In genomic region chr19:17294051-17294891, GRCh38 we compare ENCODE assay signal across 9 cellular contexts. TPM values are rescaled to one million over a fixed set of nuclear protein-coding genes. Genes with fewer than 3 reads are reported as not detected.
A peak's percentile ranks its signal among the peaks of the same experiment; 100 is the strongest.
DNase-seq lines count a peak whose midpoint lies in the region; ATAC-seq and TF ChIP-seq lines count a peak whose summit lies in the region.
"Had no signal": no experiment of that assay in that cellular context is flagged by ENCODE, and none has a peak within 500 bp of the region (broad histone marks: within the 10 kb centered on the region; RNA-seq: fewer than 3 reads in every experiment).

No MANE protein-coding gene starts in this region.

- no peaks in the 10 kb centered on the region for H3K27me3 Mint-ChIP-seq in osteocyte (ENCODE audit: unreplicated experiment)

- H3K27ac ChIP-seq in SK-N-SH (ENCODE audit: low read depth in 2 of 2, low read length in 1 of 2) = no peak overlapping the region
- H3K27ac ChIP-seq: SK-N-MC had no signal

- H3K9me2 ChIP-seq in SK-N-SH = no peaks in the 10 kb centered on the region

- no peak overlapping the region for H3K4me3 ChIP-seq in SK-N-SH (ENCODE audit: low read depth in 2 of 2, low read length in 1 of 2)
- H3K4me3 ChIP-seq: SK-N-MC had no signal

- no peak overlapping the region for H3K4me3 Mint-ChIP-seq in osteocyte (ENCODE audit: unreplicated experiment)

- no peaks in the 10 kb centered on the region for H3K36me3 Mint-ChIP-seq in osteocyte (ENCODE audit: unreplicated experiment)

- H3K27me3 ChIP-seq in SK-N-SH (ENCODE audit: insufficient read depth) = no peaks in the 10 kb centered on the region

- no peak for TF ChIP-seq EP300 in SK-N-SH (IDR thresholded peaks at IDR 0.05; ENCODE audit: borderline replicate concordance in 1 of 2, low read depth in 1 of 2, low read length in 1 of 2)

- H3F3A ChIP-seq in SK-N-SH (replicated peaks; ENCODE audit: insufficient read depth) = peaks cover 23% of the 10 kb centered on the region

- H3K9ac ChIP-seq in SK-N-SH = no peak overlapping the region

- TF ChIP-seq RAD21 in SK-N-SH (IDR thresholded peaks at IDR 0.05; ENCODE audit: low read length) = no peak

- CTCF ChIA-PET in SK-N-SH (lab: Yijun Ruan, JAX) = interaction anchor here (1.3 to 6.0 kb wide), 5 partner anchors 9 to 91 kb away, joined by 3 to 35 read pairs (median 17); partner anchors contain the start of genes ABHD8, ANKLE1, DDA1 and MRPL34

- 86% methylated on average over 25 of the region's 48 CpGs for WGBS in SK-N-SH (ENCODE audit: low lambda C conversion rate)

- no peaks in the 10 kb centered on the region for H3K9me3 ChIP-seq in SK-N-SH

- TF ChIP-seq CTCF in SK-N-SH (IDR thresholded peaks at IDR 0.05) (no peak), osteocyte (IDR thresholded peaks at IDR 0.05) (no peak)

- POLR2A ChIA-PET in SK-N-SH (lab: Yijun Ruan, JAX) = no interaction called here

- H4K20me1 ChIP-seq in SK-N-SH (ENCODE audit: insufficient read depth) = no peaks in the 10 kb centered on the region

- H3K79me2 ChIP-seq in SK-N-SH (ENCODE audit: insufficient read depth) = peaks cover 6% of the 10 kb centered on the region; the same call in 1 of the 2 replicates

- H2AFZ ChIP-seq in SK-N-SH (ENCODE audit: low read depth) = no peak overlapping the region

- no peak for ATAC-seq in SK-N-SH treated with all-trans-retinoic acid at 6 μM for 48 hours
- ATAC-seq in HG02938 (IDR thresholded peaks at IDR 0.05; ENCODE audit: unreplicated experiment) = no peak
- no peak for ATAC-seq in HG03196 (IDR thresholded peaks at IDR 0.05; ENCODE audit: unreplicated experiment)

- H3K4me1 ChIP-seq in SK-N-SH (ENCODE audit: control insufficient read depth in 1 of 2, insufficient read depth in 2 of 2, low read depth in 1 of 2, low read length in 1 of 2) = peaks cover 0 to 8% of the 10 kb centered on the region in 2 experiments; a peak in 1 of 4 replicates

- H3K4me1 Mint-ChIP-seq in osteocyte (ENCODE audit: unreplicated experiment) = peaks cover 15% of the 10 kb centered on the region

- peaks cover 0 to 3% of the 10 kb centered on the region in 2 experiments for H3K36me3 ChIP-seq in SK-N-SH (replicated peaks in 1 of 2; ENCODE audit: control insufficient read depth in 1 of 2, insufficient read depth in 2 of 2, low read length in 1 of 2)

- DNase-seq in SK-N-SH (peak; percentile 90), T-helper 9 cell (peak; percentile 48), osteocyte (ENCODE audit: extremely low spot score, unreplicated experiment) (no peak)
- DNase-seq in effector CD8-positive, alpha-beta T cell (lab: John Stamatoyannopoulos, UW) = peak; percentile 37
- DNase-seq in stimulated activated CD8-positive, alpha-beta memory T cell treated with anti-CD3 and anti-CD28 coated beads, Interleukin-4, amount 100 ng/mL, for 48 hours = peak; percentile 87

- H3K4me2 ChIP-seq in SK-N-SH = no peak overlapping the region

- H3K27ac Mint-ChIP-seq in osteocyte (ENCODE audit: unreplicated experiment) = no peak overlapping the region

- no peaks in the 10 kb centered on the region for H3K9me3 Mint-ChIP-seq in osteocyte (ENCODE audit: unreplicated experiment)

TF ChIP-seq in SK-N-SH, 30 proteins besides CTCF, POLR2A, EP300 and RAD21 (continues in another document):
- no peak for TF ChIP-seq CHD2 (IDR thresholded peaks at IDR 0.05; ENCODE audit: low read length, partially characterized antibody)
- TF ChIP-seq RFX5 (IDR thresholded peaks at IDR 0.05; ENCODE audit: low read length) = no peak
- no peak for TF ChIP-seq MXI1 (IDR thresholded peaks at IDR 0.05; ENCODE audit: low read depth, low read length)
- no peak for TF ChIP-seq POLR2AphosphoS5 (IDR thresholded peaks at IDR 0.05; ENCODE audit: low read depth, low read length)
- no peak for TF ChIP-seq GABPA (IDR thresholded peaks at IDR 0.05; ENCODE audit: low read depth)
- no peak for TF ChIP-seq USF2 (IDR thresholded peaks at IDR 0.05; ENCODE audit: borderline replicate concordance, low read depth, low read length)
- no peak for TF ChIP-seq RXRA (IDR thresholded peaks at IDR 0.05; ENCODE audit: borderline replicate concordance, low read depth)
- TF ChIP-seq USF1 (IDR thresholded peaks at IDR 0.05; ENCODE audit: borderline replicate concordance, low read depth) = no peak
- no peak for TF ChIP-seq FOXJ3 (CRISPR knock-in tag; IDR thresholded peaks at IDR 0.05)
- no peak for TF ChIP-seq JUND (IDR thresholded peaks at IDR 0.05)
- TF ChIP-seq MEF2A (IDR thresholded peaks at IDR 0.05; ENCODE audit: borderline replicate concordance, low read depth) = no peak

TF ChIP-seq in SK-N-SH treated with all-trans-retinoic acid at 6 μM for 48 hours, 23 proteins besides CTCF, POLR2A, EP300 and RAD21:
- TF ChIP-seq OSR1 (CRISPR knock-in tag; IDR thresholded peaks at IDR 0.05) (no peak), CSRNP3 (CRISPR knock-in tag; IDR thresholded peaks at IDR 0.05) (no peak), SNAI2 (CRISPR knock-in tag; IDR thresholded peaks at IDR 0.05) (no peak), ZNF8 (CRISPR knock-in tag; IDR thresholded peaks at IDR 0.05) (no peak), ISL1 (CRISPR knock-in tag; IDR thresholded peaks at IDR 0.05) (no peak), CSDC2 (CRISPR knock-in tag; IDR thresholded peaks at IDR 0.05) (no peak), ESRRG (CRISPR knock-in tag; IDR thresholded peaks at IDR 0.05) (no peak)

RNA-seq across cellular contexts. Expression of gene ABHD8, which starts 9.0 kb away (rescaled TPM):
- polyA plus RNA-seq in SK-N-SH (2012; rRNA removed) = 10.6 and 11.1 TPM in 2 replicates
- 4.6 and 9.1 TPM in 2 replicates for polyA plus RNA-seq in SK-N-SH (2012; cell fraction: cytosol; rRNA removed)
- 6.7 and 21.3 TPM in 2 replicates for polyA plus RNA-seq in SK-N-SH (2012; cell fraction: nucleus; rRNA removed)
- 5.0 and 6.1 TPM in 2 replicates for total RNA-seq in osteocyte

RNA-seq across cellular contexts. Expression of gene MRPL34, which starts 11.4 kb away (rescaled TPM):
- 61.4 and 72.9 TPM in 2 replicates for polyA plus RNA-seq in SK-N-SH (2012; rRNA removed)
- 70.2 and 72.1 TPM in 2 replicates for polyA plus RNA-seq in SK-N-SH (2012; cell fraction: cytosol; rRNA removed)
- polyA plus RNA-seq in SK-N-SH (2012; cell fraction: nucleus; rRNA removed) = 40.9 and 93.7 TPM in 2 replicates
- 66.9 and 78.8 TPM in 2 replicates for total RNA-seq in osteocyte

RNA-seq across cellular contexts. Expression of gene ANKLE1, which starts 12.6 kb away (rescaled TPM):
- polyA plus RNA-seq in SK-N-SH (2012; rRNA removed) = 2.2 and 2.6 TPM in 2 replicates
- 0.88 and 1.9 TPM in 2 replicates for polyA plus RNA-seq in SK-N-SH (2012; cell fraction: cytosol; rRNA removed)
- polyA plus RNA-seq in SK-N-SH (2012; cell fraction: nucleus; rRNA removed) = 9.7 and 16.9 TPM in 2 replicates
- total RNA-seq in osteocyte = 0.99 and 1.5 TPM in 2 replicates

RNA-seq across cellular contexts. Expression of gene DDA1, which starts 15.1 kb away (rescaled TPM):
- 112 and 135 TPM in 2 replicates for polyA plus RNA-seq in SK-N-SH (2012; rRNA removed)
- polyA plus RNA-seq in SK-N-SH (2012; cell fraction: cytosol; rRNA removed) = 110 and 115 TPM in 2 replicates
- 90.9 and 103 TPM in 2 replicates for polyA plus RNA-seq in SK-N-SH (2012; cell fraction: nucleus; rRNA removed)
- total RNA-seq in osteocyte = 46.3 and 50.0 TPM in 2 replicates

RNA-seq across cellular contexts. Expression of gene BABAM1, which starts 27.0 kb away (rescaled TPM):
- polyA plus RNA-seq in SK-N-SH (2012; rRNA removed) = 192 TPM in 2 replicates
- 112 and 137 TPM in 2 replicates for polyA plus RNA-seq in SK-N-SH (2012; cell fraction: cytosol; rRNA removed)
- polyA plus RNA-seq in SK-N-SH (2012; cell fraction: nucleus; rRNA removed) = 286 and 348 TPM in 2 replicates
- 92.5 and 93.7 TPM in 2 replicates for total RNA-seq in osteocyte
